Comparison of ENCODE assay signal across 17 cellular contexts in genomic region chr13:99346328-99347070, GRCh38. TPM values are rescaled to one million over a fixed set of nuclear protein-coding genes. Genes with fewer than 3 reads are reported as not detected.
DNase-seq lines count a peak whose midpoint lies in the region; ATAC-seq and TF ChIP-seq lines count a peak whose summit lies in the region.
"Had no signal": no experiment of that assay in that cellular context is flagged by ENCODE, and none has a peak within 500 bp of the region (broad histone marks: within the 10 kb centered on the region; RNA-seq: fewer than 3 reads in every experiment).

No MANE protein-coding gene starts in this region.

- H3K27ac Mint-ChIP-seq in activated naive CD4-positive, alpha-beta T cell treated with anti-CD3 and anti-CD28 coated beads, Interleukin-2, amount 50 U/mL, for 72 hours: peak overlapping the region; percentile 45 to 66
- H3K27ac Mint-ChIP-seq in T-helper 17 cell (peak overlapping the region; percentile 100), immature natural killer cell (peak overlapping the region in 4 of 6 donors; percentile 13 to 62 (median 54))

- no peak for DNase-seq in activated naive CD4-positive, alpha-beta T cell treated with anti-CD3 and anti-CD28 coated beads, Interleukin-2, amount 50 U/mL, for 72 hours (ENCODE audit: low spot score in 2 of 2)
- DNase-seq in activated naive CD4-positive, alpha-beta T cell treated with Interleukin-2 at 50 U/mL for 16 hours: no peak
- DNase-seq in T-helper 17 cell (no peak), immature natural killer cell (no peak), H4 (ENCODE audit: low spot score) (no peak), left lung (no peak), NCI-H1436 treated with DMSO at 0.1 percent for 48 hours (lab: John Stamatoyannopoulos, UW) (no peak), Ammon's horn (ENCODE audit: low spot score) (no peak)
- DNase-seq: activated naive CD4-positive, alpha-beta T cell; left cardiac atrium; MM.1S; NCI-H187 treated with DMSO at 0.1 percent for 48 hours; NCI-H446; occipital lobe; right lobe of liver; SW 1271 had no signal

- H3K9me3 Mint-ChIP-seq in activated naive CD4-positive, alpha-beta T cell treated with anti-CD3 and anti-CD28 coated beads, Interleukin-2, amount 50 U/mL, for 72 hours: no peaks in the 10 kb centered on the region
- H3K9me3 Mint-ChIP-seq in immature natural killer cell: no peaks in the 10 kb centered on the region

- H3K36me3 Mint-ChIP-seq in activated naive CD4-positive, alpha-beta T cell treated with anti-CD3 and anti-CD28 coated beads, Interleukin-2, amount 50 U/mL, for 72 hours: peaks cover 23 to 50% of the 10 kb centered on the region in 2 donors
- H3K36me3 Mint-ChIP-seq in T-helper 17 cell (ENCODE audit: low read depth) (peaks cover 29% of the 10 kb centered on the region), immature natural killer cell (peaks cover 51 to 72% (median 64%) of the 10 kb centered on the region in 3 donors)

- no peak overlapping the region for H3K4me3 ChIP-seq in left lung
- H3K4me3 ChIP-seq: right lobe of liver had no signal

- no peak overlapping the region for H3K27ac ChIP-seq in left lung
- H3K27ac ChIP-seq: right lobe of liver, VCaP had no signal

- H3K4me3 Mint-ChIP-seq in T-helper 17 cell (peak overlapping the region; percentile 86), immature natural killer cell (peak overlapping the region in 1 of 5 donors; percentile 28)

- H3K4me1 ChIP-seq in left lung: no peaks in the 10 kb centered on the region
- H3K4me1 ChIP-seq: right lobe of liver had no signal

- H3K9me3 ChIP-seq in T-helper 17 cell (ENCODE audit: control insufficient read depth, low read length, poor library complexity, severe bottlenecking): no peaks in the 10 kb centered on the region
- no peaks in the 10 kb centered on the region for H3K9me3 ChIP-seq in left lung
- H3K9me3 ChIP-seq: right lobe of liver had no signal

- intact Hi-C loops in left lung (cut with DNase I): no loop called here

- H3K4me1 Mint-ChIP-seq in T-helper 17 cell (peaks cover 69% of the 10 kb centered on the region), immature natural killer cell (peaks cover 41 to 68% of the 10 kb centered on the region in 2 donors)

- H3K27me3 ChIP-seq in left lung: no peaks in the 10 kb centered on the region
- H3K27me3 ChIP-seq: right lobe of liver had no signal

- no peak for ATAC-seq in activated naive CD4-positive, alpha-beta T cell treated with anti-CD3 and anti-CD28 coated beads, Interleukin-2, amount 50 U/mL, for 72 hours
- peak; percentile 22 for ATAC-seq in T-helper 17 cell
- ATAC-seq in left lung: no peak
- ATAC-seq: left cardiac atrium, right lobe of liver had no signal

- no peak for TF ChIP-seq CTCF in left lung (IDR thresholded peaks at IDR 0.05)

- no peaks in the 10 kb centered on the region for H3K27me3 Mint-ChIP-seq in T-helper 17 cell
- H3K27me3 Mint-ChIP-seq in immature natural killer cell (ENCODE audit: low read depth in 3 of 3): peaks cover 0 to 4% (median 2%) of the 10 kb centered on the region in 3 donors

- peaks cover 0 to 78% of the 10 kb centered on the region in 2 donors for H3K36me3 ChIP-seq in left lung

RNA-seq across cellular contexts. Expression of gene GPR183, which starts 39.3 kb away (rescaled TPM):
- total RNA-seq in activated naive CD4-positive, alpha-beta T cell treated with anti-CD3 and anti-CD28 coated beads, Interleukin-2, amount 50 U/mL, for 72 hours: 10 to 100 TPM; 55.0 to 55.4 TPM
- total RNA-seq in T-helper 17 cell (100 to 1,000 TPM; 249 to 322 TPM), left lung (10 to 100 TPM in 1 of 2 donors, 1 to 10 TPM in 1; 7.4 to 10.9 TPM)
- polyA plus RNA-seq in immature natural killer cell: 100 to 1,000 TPM in 1 of 3 donors, 10 to 100 TPM in 2; 63.2 to 154 (median 87.1) TPM
- 0.14 and 0.17 TPM in 2 replicates for total RNA-seq in H4 (2014; rRNA removed; shearing (Covaris generic))

Comparison
In these comparisons a context has a peak if more than half of its experiments do, and no peak if none do; other contexts are left out.
1. RNA of gene GPR183, which starts 39.3 kb away (total RNA-seq): 249 to 322 TPM in T-helper 17 cell and 55.0 to 55.4 TPM in activated naive CD4-positive, alpha-beta T cell treated with anti-CD3 and anti-CD28 coated beads, Interleukin-2, amount 50 U/mL, for 72 hours; 7.4 to 10.9 TPM in left lung and 0.14 to 0.17 TPM in H4; every median in the first group is over 4 times any median in the second.
2. Peak in every context shown above with its lines, with median percentiles within 50 percentile points of each other: H3K27ac Mint-ChIP-seq.